Comparison of ENCODE assay signal across 8 cellular contexts in genomic region chr17:63881935-63882601, GRCh38. TPM values are rescaled to one million over a fixed set of nuclear protein-coding genes. Genes with fewer than 3 reads are reported as not detected.
A peak's percentile ranks its signal among the peaks of the same experiment; 100 is the strongest.
DNase-seq lines count a peak whose midpoint lies in the region; ATAC-seq, FAIRE-seq and TF ChIP-seq lines count a peak whose summit lies in the region.

Gene GH2, minus strand, starts transcription at chr17:63881944. Its CDS starts 143 bp downstream, at chr17:63881801.

- no peaks in the 10 kb centered on the region for H3K36me3 ChIP-seq in BE2C
- H3K36me3 ChIP-seq in H7 (replicated peaks; ENCODE audit: control insufficient read depth, insufficient read depth, low read length): no peaks in the 10 kb centered on the region
- H3K36me3 ChIP-seq in SJCRH30: no peaks in the 10 kb centered on the region
- no peaks in the 10 kb centered on the region for H3K36me3 ChIP-seq in heart left ventricle
- H3K36me3 ChIP-seq in small intestine (ENCODE audit: control insufficient read depth in 2 of 2, insufficient read depth in 2 of 2, low read length in 2 of 2): no peaks in the 10 kb centered on the region

- FAIRE-seq in small intestine (lab: Jason Lieb, UNC): no peak

- TF ChIP-seq CTCF in BE2C (IDR thresholded peaks at IDR 0.05; ENCODE audit: low read depth, low read length) (peak; percentile 66), heart left ventricle (IDR thresholded peaks at IDR 0.05) (peak; percentile 28 to 57 (median 44))

- DNase-seq in BE2C (peak; percentile 63), H7 (peak; percentile 91), SJCRH30 (peak; percentile 37 to 63), heart left ventricle (peak in 2 of 5 donors; percentile 24 to 34), small intestine (peak; percentile 33), amniotic stem cell (lab: John Stamatoyannopoulos, UW) (no peak)
- DNase-seq in activated gamma-delta T cell treated with anti-CD3 and anti-CD28 coated beads, Interleukin-2, amount 50 U/mL, for 16 hours (ENCODE audit: low read depth): peak; percentile 31

- 33 to 55% (median 36%) methylated on average over 9 to 15 of the region's 15 CpGs for WGBS in heart left ventricle, 4 donors
- WGBS in small intestine, 3 donors: 35 to 42% (median 40%) methylated on average over 12 to 15 of the region's 15 CpGs

- H3K4me1 ChIP-seq in BE2C (peaks cover 3% of the 10 kb centered on the region), SJCRH30 (no peaks in the 10 kb centered on the region), heart left ventricle (no peaks in the 10 kb centered on the region), small intestine (ENCODE audit: control insufficient read depth in 2 of 2, insufficient read depth in 1 of 2, low read depth in 1 of 2, low read length in 1 of 2) (no peaks in the 10 kb centered on the region)

- H3K27me3 ChIP-seq in BE2C (no peaks in the 10 kb centered on the region), H7 (ENCODE audit: control insufficient read depth, insufficient read depth, low read length) (no peaks in the 10 kb centered on the region), SJCRH30 (no peaks in the 10 kb centered on the region), heart left ventricle (no peaks in the 10 kb centered on the region), small intestine (ENCODE audit: control insufficient read depth in 2 of 2, insufficient read depth in 2 of 2, low read length in 2 of 2) (peaks cover 1 to 2% of the 10 kb centered on the region in 2 donors)

- H3K4me3 ChIP-seq in BE2C (ENCODE audit: low read depth, low read length) (no peak within 1 kb of the TSS), H7 (ENCODE audit: insufficient read depth, low read depth, low read length) (no peak within 1 kb of the TSS), SJCRH30 (no peak within 1 kb of the TSS), heart left ventricle (no peak within 1 kb of the TSS), small intestine (ENCODE audit: low read depth in 1 of 2, low read length in 2 of 2) (no peak within 1 kb of the TSS)

- no peak within 1 kb of the TSS for H3K27ac ChIP-seq in SJCRH30
- H3K27ac ChIP-seq in heart left ventricle: no peak within 1 kb of the TSS
- H3K27ac ChIP-seq in small intestine (ENCODE audit: low read depth in 1 of 2, low read length in 1 of 2): no peak within 1 kb of the TSS

- no peak for TF ChIP-seq POLR2A in heart left ventricle (IDR thresholded peaks at IDR 0.05)

- intact Hi-C loops in heart left ventricle (cut with DNase I): no loop called here

- H3K9me3 ChIP-seq in BE2C (no peaks in the 10 kb centered on the region), SJCRH30 (replicated peaks) (no peaks in the 10 kb centered on the region), heart left ventricle (no peaks in the 10 kb centered on the region), small intestine (ENCODE audit: control insufficient read depth, low read depth) (no peaks in the 10 kb centered on the region)

- ATAC-seq in heart left ventricle (peak in 3 of 4 donors; percentile 56 to 78 (median 63)), GM18867 (IDR thresholded peaks at IDR 0.05; ENCODE audit: unreplicated experiment) (no peak)

RNA-seq across cellular contexts. Expression of gene GH2, which starts in this region (rescaled TPM):
- polyA plus RNA-seq in BE2C (2012; ENCODE audit: insufficient read depth, insufficient read length, low read depth): not detected
- not detected in 2 replicates for total RNA-seq in H7 (2014; rRNA removed; shearing (Covaris generic))
- total RNA-seq in SJCRH30 (2014; rRNA removed; shearing (Covaris generic)): not detected in 2 replicates
- not detected for total RNA-seq in heart left ventricle
- polyA plus RNA-seq in heart left ventricle (not detected), small intestine (not detected)

Comparison
In these comparisons a context has a peak if more than half of its experiments do, and no peak if none do; other contexts are left out.
1. Peak in DNase-seq in H7; RNA of the gene not detected or under 1 TPM.
2. Peak in DNase-seq in SJCRH30; RNA of the gene not detected or under 1 TPM.
3. Peak in ATAC-seq in heart left ventricle; RNA of the gene not detected or under 1 TPM.
4. Peak in DNase-seq in small intestine; RNA of the gene not detected or under 1 TPM.